23 cellular contexts compared by ENCODE assay signal in genomic region chr17:8644507-8644902, GRCh38. TPM values are rescaled to one million over a fixed set of nuclear protein-coding genes. Genes with fewer than 3 reads are reported as not detected.
A peak's percentile ranks its signal among the peaks of the same experiment; 100 is the strongest.
DNase-seq lines count a peak whose midpoint lies in the region; ATAC-seq, FAIRE-seq and TF ChIP-seq lines count a peak whose summit lies in the region.
"Had no signal": no experiment of that assay in that cellular context is flagged by ENCODE, and none has a peak within 500 bp of the region (broad histone marks: within the 10 kb centered on the region; RNA-seq: fewer than 3 reads in every experiment).

No MANE protein-coding gene starts in this region.

- DNase-seq in HepG2 (ENCODE audit: low spot score) (no peak), right lobe of liver (no peak), IMR-90 (no peak), H1 (ENCODE audit: low read depth in 1 of 2, low spot score in 2 of 2) (no peak), DMS79 (lab: John Stamatoyannopoulos, UW) (no peak), GF-D8 (lab: John Stamatoyannopoulos, UW) (no peak)
- DNase-seq: AML-193; Calu3; CD4-positive, alpha-beta T cell; CD8-positive, alpha-beta T cell; DND-41; EL had no signal

- CTCF ChIA-PET in HepG2 (lab: Yijun Ruan, JAX; ENCODE audit: low intra/inter-chr PET ratio, low total read pairs), result no interaction called here
- CTCF ChIA-PET in IMR-90 (lab: Yijun Ruan, JAX), result no interaction called here
- CTCF ChIA-PET in H1 (lab: Charles Lee; ENCODE audit: partially characterized antibody), result interaction anchor here (1.2 to 1.6 kb wide), 2 partner anchors 49 to 69 kb away, joined by 3 to 5 read pairs; no protein-coding TSS in a partner anchor

- H2BK120ac ChIP-seq in IMR-90 (ENCODE audit: low read depth, low read length) (no peak overlapping the region), H1 (replicated peaks; ENCODE audit: low read depth, low read length) (no peak overlapping the region)

- no peak overlapping the region for H2BK15ac ChIP-seq in IMR-90 (ENCODE audit: low read depth, low read length)
- no peak overlapping the region for H2BK15ac ChIP-seq in H1 (ENCODE audit: low read length)

- H3K4me1 ChIP-seq in HepG2 (ENCODE audit: insufficient read depth, low read length) (peaks cover 81% of the 10 kb centered on the region), right lobe of liver (no peaks in the 10 kb centered on the region), IMR-90 (ENCODE audit: control insufficient read depth, insufficient read depth, low read length) (peaks cover 3% of the 10 kb centered on the region; the same call in 1 of the 2 replicates), H1 (replicated peaks in 1 of 4; ENCODE audit: control insufficient read depth in 3 of 4, insufficient read depth in 4 of 4, low read length in 3 of 4) (no peaks in the 10 kb centered on the region)
- H3K4me1 ChIP-seq: BLaER1 treated with 17β-estradiol and CSF1 and Interleukin-3, amounts not matched to agents 10 nM and 100 nM; Caco-2 had no signal

- H3K4me3 ChIP-seq in HepG2 (replicated peaks in 1 of 3; ENCODE audit: insufficient read depth in 1 of 3, low read depth in 2 of 3, low read length in 3 of 3) (peak overlapping the region in 2 of 3 experiments; percentile 24 to 38; a peak in 1 of 6 replicates), right lobe of liver (no peak overlapping the region), IMR-90 (ENCODE audit: insufficient read depth, low read depth, low read length) (no peak overlapping the region), H1 (ENCODE audit: extremely low read depth in 1 of 4, insufficient read depth in 2 of 4, low read depth in 3 of 4, low read length in 4 of 4) (no peak overlapping the region)
- H3K4me3 ChIP-seq: A549; BLaER1 treated with 17β-estradiol and CSF1 and Interleukin-3, amounts not matched to agents 10 nM and 100 nM; GM12878 had no signal

- TF ChIP-seq CTCF in HepG2 (CRISPR knock-in tag; IDR thresholded peaks at IDR 0.05) (no peak), right lobe of liver (IDR thresholded peaks at IDR 0.05) (no peak), IMR-90 (conservative IDR thresholded peaks at IDR 0.05; ENCODE audit: low read depth, low read length) (no peak), H1 (IDR thresholded peaks at IDR 0.05; ENCODE audit: control extremely low read depth in 1 of 3, insufficient read depth in 1 of 3, low read depth in 1 of 3, low read length in 3 of 3) (no peak)

- H3K4me2 ChIP-seq in HepG2 (ENCODE audit: low read depth, low read length), result peak overlapping the region; percentile 75
- no peak overlapping the region for H3K4me2 ChIP-seq in IMR-90 (ENCODE audit: low read depth, low read length)
- no peak overlapping the region for H3K4me2 ChIP-seq in H1 (ENCODE audit: insufficient read depth in 1 of 2, low read depth in 2 of 2, low read length in 2 of 2)
- H3K4me2 ChIP-seq: A549; BLaER1 treated with 17β-estradiol and CSF1 and Interleukin-3, amounts not matched to agents 10 nM and 100 nM had no signal

- peaks cover 5% of the 10 kb centered on the region; the same call in 1 of the 2 replicates for H3K23me2 ChIP-seq in H1 (ENCODE audit: low read depth, low read length)

- H3K9me1 ChIP-seq in IMR-90 (ENCODE audit: insufficient read depth, low read length), result peaks cover 3% of the 10 kb centered on the region

- peak overlapping the region; percentile 29; the same call in 1 of the 2 replicates for H3K9ac ChIP-seq in HepG2 (ENCODE audit: insufficient read depth, low read depth, low read length)
- no peak overlapping the region for H3K9ac ChIP-seq in IMR-90 (ENCODE audit: low read depth, low read length)
- H3K9ac ChIP-seq in H1 (replicated peaks in 1 of 4; ENCODE audit: extremely low read depth in 1 of 4, low read depth in 3 of 4, low read length in 3 of 4), result no peak overlapping the region
- H3K9ac ChIP-seq: BLaER1 treated with 17β-estradiol and CSF1 and Interleukin-3, amounts not matched to agents 10 nM and 100 nM had no signal

- H3K9me3 ChIP-seq in HepG2 (ENCODE audit: low read length), result no peaks in the 10 kb centered on the region
- H3K9me3 ChIP-seq in right lobe of liver, result no peaks in the 10 kb centered on the region
- H3K9me3 ChIP-seq in IMR-90 (ENCODE audit: control insufficient read depth, insufficient read depth, low read length), result no peaks in the 10 kb centered on the region
- H3K9me3 ChIP-seq in H1 (ENCODE audit: insufficient read depth in 2 of 2, low read depth in 1 of 2, low read length in 1 of 2), result no peaks in the 10 kb centered on the region
- H3K9me3 ChIP-seq: A549, Caco-2 had no signal

- H4K20me1 ChIP-seq in HepG2 (ENCODE audit: insufficient read depth, low read length) (no peaks in the 10 kb centered on the region), IMR-90 (ENCODE audit: insufficient read depth, low read length) (no peaks in the 10 kb centered on the region), H1 (replicated peaks in 1 of 2; ENCODE audit: control insufficient read depth in 1 of 2, insufficient read depth in 2 of 2, low read length in 2 of 2) (peaks cover 0 to 2% of the 10 kb centered on the region in 2 experiments)
- H4K20me1 ChIP-seq: BLaER1 treated with 17β-estradiol and CSF1 and Interleukin-3, amounts not matched to agents 10 nM and 100 nM had no signal

- H3K56ac ChIP-seq in IMR-90 (ENCODE audit: extremely low read depth, insufficient read depth, low read length), result no peak overlapping the region
- no peak overlapping the region for H3K56ac ChIP-seq in H1 (replicated peaks; ENCODE audit: insufficient read length, low read depth, low read length)

- TF ChIP-seq EP300 in HepG2 (IDR thresholded peaks at IDR 0.05; ENCODE audit: low read depth in 2 of 2, low read length in 2 of 2) (no peak), HepG2 (CRISPR knock-in tag; IDR thresholded peaks at IDR 0.05; ENCODE audit: borderline replicate concordance) (no peak), H1 (IDR thresholded peaks at IDR 0.05; ENCODE audit: borderline replicate concordance in 1 of 2, low read depth in 2 of 2, low read length in 2 of 2) (no peak)

- H3K14ac ChIP-seq in IMR-90 (replicated peaks; ENCODE audit: low read depth, low read length) (no peak overlapping the region), H1 (ENCODE audit: insufficient read length) (no peak overlapping the region)

- H3K79me2 ChIP-seq in HepG2 (ENCODE audit: insufficient read depth, low read length), result no peaks in the 10 kb centered on the region
- H3K79me2 ChIP-seq in H1 (ENCODE audit: control insufficient read depth in 1 of 2, insufficient read depth in 2 of 2, low read length in 2 of 2), result no peaks in the 10 kb centered on the region

- H4K91ac ChIP-seq in IMR-90 (ENCODE audit: insufficient read depth, low read depth, low read length), result no peak overlapping the region
- no peak overlapping the region for H4K91ac ChIP-seq in H1 (replicated peaks; ENCODE audit: insufficient read length, low read length)

- H4K8ac ChIP-seq in IMR-90 (ENCODE audit: low read depth in 2 of 2, low read length in 2 of 2) (no peak overlapping the region), H1 (ENCODE audit: extremely low read depth, insufficient read depth, low read length) (no peak overlapping the region)

- H4K5ac ChIP-seq in IMR-90 (ENCODE audit: low read depth, low read length) (no peak overlapping the region), H1 (ENCODE audit: insufficient read length, low read depth, low read length) (no peak overlapping the region)

- H2AFZ ChIP-seq in HepG2 (ENCODE audit: low read length) (no peak overlapping the region), IMR-90 (replicated peaks; ENCODE audit: low read length, poor library complexity) (no peak overlapping the region), H1 (ENCODE audit: low read length) (no peak overlapping the region)

- H2BK5ac ChIP-seq in IMR-90 (ENCODE audit: low read depth, low read length, poor library complexity, severe bottlenecking) (no peak overlapping the region), H1 (ENCODE audit: low read depth, low read length) (no peak overlapping the region)

- TF ChIP-seq RAD21 in HepG2 (CRISPR knock-in tag; IDR thresholded peaks at IDR 0.05) (no peak), IMR-90 (IDR thresholded peaks at IDR 0.05; ENCODE audit: low read length) (no peak), H1 (IDR thresholded peaks at IDR 0.05 in 1 of 2, conservative IDR thresholded peaks at IDR 0.05 in 1 of 2; ENCODE audit: low read depth in 2 of 2, low read length in 2 of 2) (no peak)

- ATAC-seq in HepG2 (no peak), right lobe of liver (no peak), IMR-90 (ENCODE audit: low read depth) (no peak), HG02763 (IDR thresholded peaks at IDR 0.05; ENCODE audit: unreplicated experiment) (no peak)
- ATAC-seq: A549; CD8-positive, alpha-beta T cell; GM12878 had no signal

- POLR2A ChIA-PET in HepG2 (lab: Yijun Ruan, JAX), result interaction anchor here (1.7 kb wide), 1 partner anchor 14 kb away, joined by 12 read pairs; the partner anchor contains the start of gene MYH10
- POLR2A ChIA-PET in IMR-90 (lab: Charles Lee; ENCODE audit: unreplicated experiment), result no interaction called here
- POLR2A ChIA-PET in H1 (lab: Charles Lee; ENCODE audit: partially characterized antibody), result interaction anchor here (1.2 kb wide), 1 partner anchor 12 kb away, joined by 3 read pairs; no protein-coding TSS in a partner anchor

- TF ChIP-seq POLR2A in HepG2 (IDR thresholded peaks at IDR 0.05; ENCODE audit: insufficient read depth in 1 of 2, low read depth in 2 of 2, low read length in 2 of 2), result no peak
- TF ChIP-seq POLR2A in right lobe of liver (IDR thresholded peaks at IDR 0.05), result no peak
- no peak for TF ChIP-seq POLR2A in IMR-90 (IDR thresholded peaks at IDR 0.05; ENCODE audit: low read depth, low read length)
- TF ChIP-seq POLR2A in H1 (IDR thresholded peaks at IDR 0.05; ENCODE audit: control extremely low read depth in 1 of 2, low read depth in 2 of 2, low read length in 2 of 2), result no peak

- intact Hi-C loops in HepG2 (cut with micrococcal nuclease; ENCODE audit: unreplicated experiment), result loop anchor here (10.0 kb wide), 1 partner anchor 70 kb away; no protein-coding TSS in a partner anchor
- intact Hi-C loops in right lobe of liver (cut with DNase I), result no loop called here
- intact Hi-C loops in IMR-90 (cut with micrococcal nuclease), result no loop called here

- dilution Hi-C loops in IMR-90 (cut with HindIII; ENCODE audit: low sequenced_read_pairs, unreplicated experiment), result no loop called here

- H3K27ac ChIP-seq in HepG2 (ENCODE audit: extremely low read length, insufficient read depth, low read length) (peak overlapping the region; percentile 54), right lobe of liver (no peak overlapping the region), IMR-90 (ENCODE audit: insufficient read depth, low read length) (no peak overlapping the region), H1 (ENCODE audit: low read depth, low read length) (no peak overlapping the region)
- H3K27ac ChIP-seq: 22Rv1; A549; BLaER1 treated with 17β-estradiol and CSF1 and Interleukin-3, amounts not matched to agents 10 nM and 100 nM; C4-2B had no signal

- no peak overlapping the region for H3K23ac ChIP-seq in IMR-90 (ENCODE audit: low read depth, low read length)
- H3K23ac ChIP-seq in H1 (ENCODE audit: insufficient read length), result no peak overlapping the region

- no peaks in the 10 kb centered on the region for H3K36me3 ChIP-seq in HepG2 (replicated peaks in 1 of 2; ENCODE audit: control insufficient read depth in 1 of 2, insufficient read depth in 2 of 2, low read length in 2 of 2)
- no peaks in the 10 kb centered on the region for H3K36me3 ChIP-seq in right lobe of liver
- no peaks in the 10 kb centered on the region for H3K36me3 ChIP-seq in IMR-90 (ENCODE audit: control insufficient read depth, insufficient read depth, low read length)
- H3K36me3 ChIP-seq in H1 (ENCODE audit: control insufficient read depth in 2 of 4, insufficient read depth in 4 of 4, low read length in 3 of 4), result no peaks in the 10 kb centered on the region
- H3K36me3 ChIP-seq: BLaER1 treated with 17β-estradiol and CSF1 and Interleukin-3, amounts not matched to agents 10 nM and 100 nM had no signal

- no peak overlapping the region for H2AK9ac ChIP-seq in IMR-90 (replicated peaks; ENCODE audit: low read depth, low read length, poor library complexity)

- BruUV-seq in HepG2 (replicated peaks; lab: Mats Ljungman, UMichigan), result no TSS peak
- BruUV-seq in IMR-90 (replicated peaks; lab: Mats Ljungman, UMichigan), result no TSS peak

- in situ Hi-C loops in HepG2 (cut with HindIII; ENCODE audit: extremely low pct_ligation_motif_present, low pct_unique_long_range_greater_than_20kb) (no loop called here), IMR-90 (cut with MboI; ENCODE audit: low sequenced_read_pairs) (no loop called here)

- H2BK12ac ChIP-seq in H1 (ENCODE audit: low read depth, low read length), result no peak overlapping the region

- no peak overlapping the region for H3K4ac ChIP-seq in IMR-90 (ENCODE audit: low read depth, low read length)
- H3K4ac ChIP-seq in H1 (replicated peaks; ENCODE audit: insufficient read length, low read depth, low read length), result no peak overlapping the region

- no peaks in the 10 kb centered on the region for H3K79me1 ChIP-seq in IMR-90 (ENCODE audit: low read depth in 1 of 2, low read length in 2 of 2)
- no peaks in the 10 kb centered on the region for H3K79me1 ChIP-seq in H1 (ENCODE audit: low read depth, low read length)

- 93% methylated on average over 4 of the region's 4 CpGs for WGBS in HepG2 (ENCODE audit: low lambda C conversion rate)
- WGBS in right lobe of liver (ENCODE audit: insufficient coverage, low coverage, low lambda C conversion rate, missing lambda C conversion rate), result 98% methylated on average over 4 of the region's 4 CpGs
- no CpG with 5 or more reads among the region's 4 CpGs for WGBS in IMR-90 (ENCODE audit: extremely low coverage in 2 of 2, insufficient read length in 1 of 2), 2 experiments
- WGBS in H1 (ENCODE audit: extremely low coverage in 1 of 2, insufficient coverage in 1 of 2, insufficient read length in 1 of 2, insufficient replicate concordance in 2 of 2, low coverage in 1 of 2, low lambda C conversion rate in 2 of 2, missing lambda C conversion rate in 1 of 2), 2 experiments, result 93% methylated on average over 4 of the region's 4 CpGs; no CpG with 5 or more reads in 1 of the 2 experiments

- no peak overlapping the region for H3K18ac ChIP-seq in IMR-90 (ENCODE audit: low read depth, low read length)
- no peak overlapping the region for H3K18ac ChIP-seq in H1 (ENCODE audit: extremely low read depth, low read length)

- no peak overlapping the region for H2BK20ac ChIP-seq in IMR-90 (ENCODE audit: low read depth, low read length)
- no peak overlapping the region for H2BK20ac ChIP-seq in H1 (ENCODE audit: low read length)

- no peak for FAIRE-seq in HepG2 (lab: Jason Lieb, UNC)
- no peak for FAIRE-seq in H1 (lab: Jason Lieb, UNC)
- FAIRE-seq: A549, D721Med, G401.6, GM12878, GM12892, GM18507 had no signal

- H3K27me3 ChIP-seq in HepG2 (ENCODE audit: control insufficient read depth in 1 of 2, insufficient read depth in 2 of 2, low read length in 2 of 2) (no peaks in the 10 kb centered on the region), right lobe of liver (no peaks in the 10 kb centered on the region), IMR-90 (ENCODE audit: control insufficient read depth, insufficient read depth, low read length) (peaks cover 8% of the 10 kb centered on the region), H1 (replicated peaks in 1 of 4; ENCODE audit: control insufficient read depth in 3 of 4, extremely low read depth in 1 of 4, insufficient read depth in 3 of 4, low read length in 3 of 4) (no peaks in the 10 kb centered on the region; a peak in 1 of 7 replicates)
- H3K27me3 ChIP-seq: BLaER1 treated with 17β-estradiol and CSF1 and Interleukin-3, amounts not matched to agents 10 nM and 100 nM had no signal

- H2AK5ac ChIP-seq in IMR-90 (ENCODE audit: low read depth, low read length), result no peak overlapping the region
- H2AK5ac ChIP-seq in H1 (ENCODE audit: low read depth, low read length), result no peak overlapping the region

RNA-seq across cellular contexts. Expression of gene MYH10, which starts 14.0 kb away (rescaled TPM):
- total RNA-seq in HepG2 (2016; rRNA removed; fragmentation: Illumina TruSeq; extraction: Trizol) (68.6 and 122 TPM in 2 replicates), right lobe of liver (10 to 100 TPM; 19.8 to 32.9 (median 24.3) TPM), IMR-90 (2012; rRNA removed) (95.2 and 102 TPM in 2 replicates)
- total RNA-seq in HepG2 (2016; cell fraction: cytosol; rRNA removed; fragmentation: Illumina TruSeq; extraction: Trizol; ENCODE audit: low read depth), result 7.0 and 7.2 TPM in 2 replicates
- total RNA-seq in HepG2 (2016; cell fraction: insoluble cytoplasmic fraction; rRNA removed; fragmentation: Illumina TruSeq; extraction: Trizol), result 66.9 and 98.1 TPM in 2 replicates
- 17.3 and 21.2 TPM in 2 replicates for total RNA-seq in HepG2 (2016; cell fraction: membrane; rRNA removed; fragmentation: Illumina TruSeq; extraction: Trizol)
- total RNA-seq in HepG2 (2016; cell fraction: nucleus; rRNA removed; fragmentation: Illumina TruSeq; extraction: Trizol), result 84.1 and 90.0 TPM in 2 replicates
- polyA plus RNA-seq in HepG2 (2011; rRNA removed) (43.4 and 44.1 TPM in 2 replicates), IMR-90 (2012; rRNA removed) (71.2 and 73.3 TPM in 2 replicates), H1 (2011; rRNA removed) (64.1 and 80.8 TPM in 2 replicates)
- polyA plus RNA-seq in HepG2 (2011; cell fraction: cytosol; rRNA removed), result 31.4 and 44.1 TPM in 2 replicates
- polyA plus RNA-seq in HepG2 (2011; cell fraction: nucleus; rRNA removed), result 74.1 and 125 TPM in 2 replicates
- 35.7 and 50.5 TPM in 2 replicates for polyA plus RNA-seq in HepG2 (2012)
- 1.5 and 1.7 TPM in 2 replicates for polyA plus RNA-seq in HepG2 (2016; cell fraction: cytosol; fragmentation: Illumina TruSeq; extraction: Trizol; ENCODE audit: low read depth)
- polyA plus RNA-seq in HepG2 (2016; cell fraction: insoluble cytoplasmic fraction; fragmentation: Illumina TruSeq; extraction: Trizol; ENCODE audit: low read depth), result 46.3 and 57.7 TPM in 2 replicates
- 3.8 and 4.4 TPM in 2 replicates for polyA plus RNA-seq in HepG2 (2016; cell fraction: membrane; fragmentation: Illumina TruSeq; extraction: Trizol; ENCODE audit: low read depth)
- 88.3 and 89.7 TPM in 2 replicates for polyA plus RNA-seq in HepG2 (2016; cell fraction: nucleus; fragmentation: Illumina TruSeq; extraction: Trizol; ENCODE audit: insufficient read depth, low read depth)
- 8.2 and 85.8 TPM in 2 replicates for polyA minus RNA-seq in HepG2 (2011; rRNA and poly(A)+ RNA removed; ENCODE audit: low replicate concordance)
- polyA minus RNA-seq in HepG2 (2011; cell fraction: cytosol; rRNA and poly(A)+ RNA removed), result 60.2 and 68.5 TPM in 2 replicates
- 127 and 140 TPM in 2 replicates for polyA minus RNA-seq in HepG2 (2011; cell fraction: nucleus; rRNA and poly(A)+ RNA removed)
- polyA plus RNA-seq in IMR-90 (2012; cell fraction: cytosol; rRNA removed), result 40.4 and 66.0 TPM in 2 replicates
- 109 and 113 TPM in 2 replicates for polyA plus RNA-seq in IMR-90 (2012; cell fraction: nucleus; rRNA removed; ENCODE audit: low replicate concordance)
- total RNA-seq in H1 (2021; fragmentation: NEBNext Ultra II Directional; extraction: Animal tissue kit (Norgen Biotek cat#: 25700)), result 283 and 289 TPM in 2 replicates
- 116 TPM for polyA plus RNA-seq in H1 (2011; cell fraction: cytosol; rRNA removed)
- 381 TPM for polyA plus RNA-seq in H1 (2011; cell fraction: nucleus; rRNA removed)
- 156 to 205 TPM (median 187 TPM) in 4 replicates for polyA plus RNA-seq in H1 (2012, experiment 1 of 2)
- polyA plus RNA-seq in H1 (2012, experiment 2 of 2), result 7.9 TPM
- 95.2 TPM for polyA plus RNA-seq in H1 (2013, experiment 1 of 2)
- 86.2 TPM for polyA plus RNA-seq in H1 (2013, experiment 2 of 2)
- polyA minus RNA-seq in H1 (2011; rRNA and poly(A)+ RNA removed), result 161 and 239 TPM in 2 replicates
- polyA minus RNA-seq in H1 (2011; cell fraction: cytosol; rRNA and poly(A)+ RNA removed), result 157 TPM
- 250 TPM for polyA minus RNA-seq in H1 (2011; cell fraction: nucleus; rRNA and poly(A)+ RNA removed)

Comparison
In these comparisons a context has a peak if more than half of its experiments do, and no peak if none do; other contexts are left out.
1. H3K4me3 ChIP-seq: peak in HepG2 (2 of 3); none in right lobe of liver (0 of 3), IMR-90 (single experiment) and H1 (0 of 4).
2. Of the 41 proteins assayed by ChIP-seq in both HepG2 and H1: peak only in HepG2: none; only in H1: none; in both: CEBPB; in neither: 40.